ENCODE assay signal across 24 cellular contexts in the genomic region with DNA sequence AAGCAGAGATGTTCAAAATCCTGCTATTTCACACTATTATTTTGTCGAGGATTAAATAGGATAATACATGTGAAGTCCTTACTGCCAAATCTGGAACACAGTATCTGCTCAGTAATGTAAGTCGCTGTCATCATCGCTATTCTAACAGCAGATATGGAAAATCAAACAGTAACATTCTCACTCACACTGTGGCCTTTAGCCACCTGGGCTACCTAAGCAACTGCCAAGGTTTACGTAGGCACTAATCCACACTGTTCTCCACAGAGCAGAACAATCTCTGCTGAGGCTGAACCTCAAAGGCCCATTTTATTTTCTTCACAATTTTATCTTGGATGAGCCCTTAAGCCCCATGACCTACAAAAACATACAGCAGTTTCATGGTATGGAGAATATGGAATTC. TPM values are rescaled to one million over a fixed set of nuclear protein-coding genes. Genes with fewer than 3 reads are reported as not detected.
DNase-seq lines count a peak whose midpoint lies in the region; ATAC-seq and TF ChIP-seq lines count a peak whose summit lies in the region.
"Had no signal": no experiment of that assay in that cellular context is flagged by ENCODE, and none has a peak within 500 bp of the region (broad histone marks: within the 10 kb centered on the region; RNA-seq: fewer than 3 reads in every experiment).

No MANE protein-coding gene starts in this region.

- POLR2A ChIA-PET in CD4-positive, alpha-beta memory T cell (lab: Charles Lee; ENCODE audit: partially characterized antibody) = interaction anchor here (1.7 to 6.9 kb wide), 4 partner anchors 6 to 26 kb away, joined by 6 to 162 read pairs (median 32); partner anchors contain the start of genes TMSB10 and TRABD2A
- POLR2A ChIA-PET in naive thymus-derived CD8-positive, alpha-beta T cell (lab: Charles Lee) = interaction anchor here (0.5 to 12.5 kb wide), 4 partner anchors 8 to 22 kb away, joined by 4 to 361 read pairs (median 269); partner anchors contain the start of gene TRABD2A

- TF ChIP-seq POLR2A in upper lobe of left lung (IDR thresholded peaks at IDR 0.05) = no peak

- H3K36me3 Mint-ChIP-seq in CD4-positive, alpha-beta memory T cell = peaks cover 0 to 1% of the 10 kb centered on the region in 2 donors
- peaks cover 9% of the 10 kb centered on the region for H3K36me3 Mint-ChIP-seq in activated T-helper 1 cell treated with anti-CD3 and anti-CD28 coated beads, Interleukin-12 subunit alpha, Interleukin-12 subunit beta, Interleukin-2, Interleukin-4 antibody, amounts not matched to agents 30 ng/mL and 10 ng/mL and 1 ng/mL, durations not matched to agents 14 hours and 24 hours and 36 hours (ENCODE audit: low read depth)
- no peaks in the 10 kb centered on the region for H3K36me3 Mint-ChIP-seq in naive thymus-derived CD8-positive, alpha-beta T cell
- H3K36me3 Mint-ChIP-seq: WTC11 had no signal

- peaks cover 0 to 1% (median 0%) of the 10 kb centered on the region in 8 donors for H3K9me3 Mint-ChIP-seq in CD4-positive, alpha-beta memory T cell
- H3K9me3 Mint-ChIP-seq in activated T-helper 1 cell treated with anti-CD3 and anti-CD28 coated beads, Interleukin-12 subunit alpha, Interleukin-12 subunit beta, Interleukin-2, Interleukin-4 antibody, amounts not matched to agents 30 ng/mL and 10 ng/mL and 1 ng/mL, durations not matched to agents 14 hours and 24 hours and 36 hours = peaks cover 8% of the 10 kb centered on the region
- no peaks in the 10 kb centered on the region for H3K9me3 Mint-ChIP-seq in naive thymus-derived CD8-positive, alpha-beta T cell
- H3K9me3 Mint-ChIP-seq: central memory CD8-positive, alpha-beta T cell; WTC11 had no signal

- H3K4me3 Mint-ChIP-seq in CD4-positive, alpha-beta memory T cell = no peak overlapping the region
- no peak overlapping the region for H3K4me3 Mint-ChIP-seq in activated T-helper 1 cell treated with anti-CD3 and anti-CD28 coated beads, Interleukin-12 subunit alpha, Interleukin-12 subunit beta, Interleukin-2, Interleukin-4 antibody, amounts not matched to agents 30 ng/mL and 10 ng/mL and 1 ng/mL, durations not matched to agents 14 hours and 24 hours and 36 hours
- no peak overlapping the region for H3K4me3 Mint-ChIP-seq in naive thymus-derived CD8-positive, alpha-beta T cell
- H3K4me3 Mint-ChIP-seq: central memory CD8-positive, alpha-beta T cell; WTC11 had no signal

- no peaks in the 10 kb centered on the region for H4K20me1 ChIP-seq in BLaER1 treated with 17β-estradiol and CSF1 and Interleukin-3, amounts not matched to agents 10 nM and 100 nM

- H3K4me3 ChIP-seq in BLaER1 treated with 17β-estradiol and CSF1 and Interleukin-3, amounts not matched to agents 10 nM and 100 nM = no peak overlapping the region
- H3K4me3 ChIP-seq in CD4-positive, alpha-beta memory T cell (ENCODE audit: low read length in 2 of 2) = no peak overlapping the region
- no peak overlapping the region for H3K4me3 ChIP-seq in upper lobe of left lung
- H3K4me3 ChIP-seq: dorsolateral prefrontal cortex, lung, spleen, thoracic aorta had no signal

- H3K4me1 Mint-ChIP-seq in CD4-positive, alpha-beta memory T cell = peaks cover 46 to 67% (median 59%) of the 10 kb centered on the region in 4 donors
- peaks cover 92% of the 10 kb centered on the region for H3K4me1 Mint-ChIP-seq in activated T-helper 1 cell treated with anti-CD3 and anti-CD28 coated beads, Interleukin-12 subunit alpha, Interleukin-12 subunit beta, Interleukin-2, Interleukin-4 antibody, amounts not matched to agents 30 ng/mL and 10 ng/mL and 1 ng/mL, durations not matched to agents 14 hours and 24 hours and 36 hours (ENCODE audit: low read depth)
- peaks cover 28 to 91% (median 87%) of the 10 kb centered on the region in 4 donors for H3K4me1 Mint-ChIP-seq in naive thymus-derived CD8-positive, alpha-beta T cell

- H3K27ac ChIP-seq in BLaER1 treated with 17β-estradiol and CSF1 and Interleukin-3, amounts not matched to agents 10 nM and 100 nM = peak overlapping the region in 2 of 11 experiments; percentile 69; a peak in 3 of 22 replicates
- H3K27ac ChIP-seq in CD4-positive, alpha-beta memory T cell (ENCODE audit: low read depth, low read length) = no peak overlapping the region
- H3K27ac ChIP-seq in upper lobe of left lung = peak overlapping the region in 1 of 4 donors; percentile 67

- H3K27ac Mint-ChIP-seq in CD4-positive, alpha-beta memory T cell = peak overlapping the region in 6 of 7 donors; percentile 11 to 84 (median 58)
- peak overlapping the region; percentile 11 for H3K27ac Mint-ChIP-seq in activated T-helper 1 cell treated with anti-CD3 and anti-CD28 coated beads, Interleukin-12 subunit alpha, Interleukin-12 subunit beta, Interleukin-2, Interleukin-4 antibody, amounts not matched to agents 30 ng/mL and 10 ng/mL and 1 ng/mL, durations not matched to agents 14 hours and 24 hours and 36 hours
- peak overlapping the region in 9 of 10 donors; percentile 46 to 98 (median 89) for H3K27ac Mint-ChIP-seq in naive thymus-derived CD8-positive, alpha-beta T cell
- H3K27ac Mint-ChIP-seq: WTC11 had no signal

- intact Hi-C loops in CD4-positive, alpha-beta memory T cell (cut with micrococcal nuclease) = no loop called here
- intact Hi-C loops in activated T-helper 1 cell treated with anti-CD3 and anti-CD28 coated beads, Interleukin-12 subunit alpha, Interleukin-12 subunit beta, Interleukin-2, Interleukin-4 antibody, amounts not matched to agents 30 ng/mL and 10 ng/mL and 1 ng/mL, durations not matched to agents 14 hours and 24 hours and 36 hours (cut with micrococcal nuclease) = no loop called here

- CTCF ChIA-PET in CD4-positive, alpha-beta memory T cell (lab: Charles Lee; ENCODE audit: partially characterized antibody) = interaction anchor here (11.3 to 16.2 kb wide), 2 partner anchors 18 to 22 kb away, joined by 114 to 267 read pairs; partner anchors contain the start of gene TRABD2A

- no peak for ATAC-seq in naive thymus-derived CD8-positive, alpha-beta T cell
- no peak for ATAC-seq in stimulated activated naive CD8-positive, alpha-beta T cell treated with anti-CD3 and anti-CD28 coated beads, Interleukin-15, Interleukin-2, amounts not matched to agents 100 U/mL and 50 U/mL, for 24 hours
- ATAC-seq in upper lobe of left lung (ENCODE audit: low FRiP score in 2 of 2) (no peak), GM18868 (IDR thresholded peaks at IDR 0.05; ENCODE audit: unreplicated experiment) (no peak)
- ATAC-seq: WTC11 had no signal

- TF ChIP-seq CTCF in upper lobe of left lung (IDR thresholded peaks at IDR 0.05) = no peak

- H3K27me3 Mint-ChIP-seq in CD4-positive, alpha-beta memory T cell = no peaks in the 10 kb centered on the region
- H3K27me3 Mint-ChIP-seq in activated T-helper 1 cell treated with anti-CD3 and anti-CD28 coated beads, Interleukin-12 subunit alpha, Interleukin-12 subunit beta, Interleukin-2, Interleukin-4 antibody, amounts not matched to agents 30 ng/mL and 10 ng/mL and 1 ng/mL, durations not matched to agents 14 hours and 24 hours and 36 hours (ENCODE audit: insufficient read depth) = no peaks in the 10 kb centered on the region
- H3K27me3 Mint-ChIP-seq in naive thymus-derived CD8-positive, alpha-beta T cell = no peaks in the 10 kb centered on the region
- H3K27me3 Mint-ChIP-seq: central memory CD8-positive, alpha-beta T cell had no signal

- no peak for TF ChIP-seq EP300 in upper lobe of left lung (IDR thresholded peaks at IDR 0.05)

- 85 to 87% methylated on average over 4 of the region's 4 CpGs for WGBS in upper lobe of left lung, 2 donors

- H3K4me2 ChIP-seq in BLaER1 treated with 17β-estradiol and CSF1 and Interleukin-3, amounts not matched to agents 10 nM and 100 nM = peak overlapping the region in 6 of 11 experiments; percentile 62 to 81 (median 68); a peak in 8 of 22 replicates

- peaks cover 46 to 93% (median 73%) of the 10 kb centered on the region in 10 experiments for H3K4me1 ChIP-seq in BLaER1 treated with 17β-estradiol and CSF1 and Interleukin-3, amounts not matched to agents 10 nM and 100 nM
- H3K4me1 ChIP-seq in CD4-positive, alpha-beta memory T cell (ENCODE audit: insufficient read depth, low read length) = peaks cover 63% of the 10 kb centered on the region
- peaks cover 32 to 38% (median 35%) of the 10 kb centered on the region in 4 donors for H3K4me1 ChIP-seq in upper lobe of left lung

- H3K9me3 ChIP-seq in BLaER1 treated with 17β-estradiol and CSF1 and Interleukin-3, amounts not matched to agents 10 nM and 100 nM (replicated peaks in 1 of 11) = peaks cover 0 to 4% (median 0%) of the 10 kb centered on the region in 11 experiments; a peak in 1 of 22 replicates
- H3K9me3 ChIP-seq in CD4-positive, alpha-beta memory T cell (ENCODE audit: control insufficient read depth in 1 of 2, low read length in 2 of 2) = no peaks in the 10 kb centered on the region
- H3K9me3 ChIP-seq in upper lobe of left lung = no peaks in the 10 kb centered on the region
- H3K9me3 ChIP-seq: spleen, thoracic aorta had no signal

- DNase-seq in CD4-positive, alpha-beta memory T cell = no peak
- DNase-seq in activated T-helper 1 cell treated with anti-CD3 and anti-CD28 coated beads, Interleukin-12 subunit alpha, Interleukin-12 subunit beta, Interleukin-2, Interleukin-4 antibody, amounts not matched to agents 30 ng/mL and 10 ng/mL and 1 ng/mL, durations not matched to agents 14 hours and 24 hours and 36 hours (ENCODE audit: low spot score) = no peak
- no peak for DNase-seq in naive thymus-derived CD8-positive, alpha-beta T cell
- no peak for DNase-seq in stimulated activated naive CD8-positive, alpha-beta T cell treated with anti-CD3 and anti-CD28 coated beads, Interleukin-15, Interleukin-2, amounts not matched to agents 100 U/mL and 50 U/mL, for 24 hours
- DNase-seq in upper lobe of left lung = no peak
- DNase-seq: activated naive CD4-positive, alpha-beta T cell treated with anti-CD3 and anti-CD28 coated beads, Interleukin-2, amount 50 U/mL, for 16 hours; DMS53; dorsolateral prefrontal cortex; GF-D8; KBM-7; MM.1S; NCI-H1417 treated with DMSO at 0.1 percent for 48 hours; NCI-H774; Right ventricle myocardium superior; spleen; stimulated activated CD4-positive, alpha-beta T cell treated with anti-CD3 and anti-CD28 coated beads, Interleukin-4, amount 100 ng/mL, for 1 hour; stimulated activated naive CD4-positive, alpha-beta T cell; T1000 had no signal

- no peak overlapping the region for H3K9ac ChIP-seq in BLaER1 treated with 17β-estradiol and CSF1 and Interleukin-3, amounts not matched to agents 10 nM and 100 nM

- H3K27me3 ChIP-seq in BLaER1 treated with 17β-estradiol and CSF1 and Interleukin-3, amounts not matched to agents 10 nM and 100 nM = peaks cover 0 to 11% (median 0%) of the 10 kb centered on the region in 11 experiments; a peak in 3 of 22 replicates
- no peaks in the 10 kb centered on the region for H3K27me3 ChIP-seq in CD4-positive, alpha-beta memory T cell (ENCODE audit: insufficient read depth, low read length)
- H3K27me3 ChIP-seq in upper lobe of left lung = no peaks in the 10 kb centered on the region
- H3K27me3 ChIP-seq: dorsolateral prefrontal cortex, spleen had no signal

- H3K36me3 ChIP-seq in BLaER1 treated with 17β-estradiol and CSF1 and Interleukin-3, amounts not matched to agents 10 nM and 100 nM = no peaks in the 10 kb centered on the region
- no peaks in the 10 kb centered on the region for H3K36me3 ChIP-seq in CD4-positive, alpha-beta memory T cell (ENCODE audit: insufficient read depth, low read length)
- no peaks in the 10 kb centered on the region for H3K36me3 ChIP-seq in upper lobe of left lung
- H3K36me3 ChIP-seq: spleen, thoracic aorta had no signal

RNA-seq across cellular contexts. Expression of gene TMSB10, which starts 5.8 kb away (rescaled TPM):
- 1,000 to 10,000 TPM; 1,218 to 1,245 TPM for total RNA-seq in CD4-positive, alpha-beta memory T cell
- polyA plus RNA-seq in CD4-positive, alpha-beta memory T cell = 1,000 to 10,000 TPM; 5,559 to 6,561 TPM
- total RNA-seq in activated T-helper 1 cell treated with anti-CD3 and anti-CD28 coated beads, Interleukin-12 subunit alpha, Interleukin-12 subunit beta, Interleukin-2, Interleukin-4 antibody, amounts not matched to agents 30 ng/mL and 10 ng/mL and 1 ng/mL, durations not matched to agents 14 hours and 24 hours and 36 hours = 2,415 and 2,510 TPM in 2 replicates
- 1,000 to 10,000 TPM; 1,479 to 1,535 TPM for total RNA-seq in naive thymus-derived CD8-positive, alpha-beta T cell
- polyA plus RNA-seq in naive thymus-derived CD8-positive, alpha-beta T cell = 1,000 to 10,000 TPM; 6,950 to 8,855 (median 7,882) TPM
- total RNA-seq in upper lobe of left lung = 1,000 to 10,000 TPM; 1,275 to 5,234 (median 2,267) TPM

RNA-seq across cellular contexts. Expression of gene TRABD2A, which starts 18.8 kb away (rescaled TPM):
- 10 to 100 TPM; 83.3 to 90.7 TPM for total RNA-seq in CD4-positive, alpha-beta memory T cell
- 10 to 100 TPM; 67.1 to 81.2 TPM for polyA plus RNA-seq in CD4-positive, alpha-beta memory T cell
- 62.1 and 62.2 TPM in 2 replicates for total RNA-seq in activated T-helper 1 cell treated with anti-CD3 and anti-CD28 coated beads, Interleukin-12 subunit alpha, Interleukin-12 subunit beta, Interleukin-2, Interleukin-4 antibody, amounts not matched to agents 30 ng/mL and 10 ng/mL and 1 ng/mL, durations not matched to agents 14 hours and 24 hours and 36 hours
- 100 to 1,000 TPM; 165 to 168 TPM for total RNA-seq in naive thymus-derived CD8-positive, alpha-beta T cell
- 100 to 1,000 TPM in 2 of 3 donors, 10 to 100 TPM in 1; 70.1 to 173 (median 104) TPM for polyA plus RNA-seq in naive thymus-derived CD8-positive, alpha-beta T cell
- 10 to 100 TPM in 1 of 6 donors, 1 to 10 TPM in 5; 2.0 to 22.0 (median 6.2) TPM for total RNA-seq in upper lobe of left lung

Comparison
In these comparisons a context has a peak if more than half of its experiments do, and no peak if none do; other contexts are left out.
1. H3K27ac Mint-ChIP-seq: peak in every context shown above with its lines; median percentile 89 in naive thymus-derived CD8-positive, alpha-beta T cell; 58 in CD4-positive, alpha-beta memory T cell; 11 in activated T-helper 1 cell treated with anti-CD3 and anti-CD28 coated beads, Interleukin-12 subunit alpha, Interleukin-12 subunit beta, Interleukin-2, Interleukin-4 antibody, amounts not matched to agents 30 ng/mL and 10 ng/mL and 1 ng/mL, durations not matched to agents 14 hours and 24 hours and 36 hours.